ENCODE assay signal across 11 cellular contexts in genomic region chr3:157075693-157076420, GRCh38.
DNase-seq lines count a peak whose midpoint lies in the region; ATAC-seq, FAIRE-seq and TF ChIP-seq lines count a peak whose summit lies in the region.
"Had no signal": no experiment of that assay in that cellular context is flagged by ENCODE, and none has a peak within 500 bp of the region (broad histone marks: within the 10 kb centered on the region; RNA-seq: fewer than 3 reads in every experiment).

No MANE protein-coding gene starts in this region.

- H3K4me2 ChIP-seq in endothelial cell of umbilical vein (ENCODE audit: insufficient read depth, low read length) = no peak overlapping the region

- H3K27me3 ChIP-seq in endothelial cell of umbilical vein (ENCODE audit: control insufficient read depth in 2 of 2, insufficient read depth in 2 of 2, low read length in 2 of 2) = no peaks in the 10 kb centered on the region

- no peak for TF ChIP-seq CTCF in GM12865 (IDR thresholded peaks at IDR 0.05; ENCODE audit: insufficient read depth, low read depth, low read length, missing control alignments)
- no peak for TF ChIP-seq CTCF in endothelial cell of umbilical vein (IDR thresholded peaks at IDR 0.05; ENCODE audit: extremely low read depth in 1 of 2, insufficient read depth in 1 of 2, low read depth in 1 of 2, low read length in 2 of 2)

- BruUV-seq in endothelial cell of umbilical vein (replicated peaks; lab: Mats Ljungman, UMichigan) = no TSS peak

- peak; percentile 38 for DNase-seq in GM12865 (ENCODE audit: low read depth)
- DNase-seq in M059J (ENCODE audit: low read depth) = peak; percentile 68
- DNase-seq in endothelial cell of umbilical vein (ENCODE audit: low read depth, low spot score) = no peak
- DNase-seq in renal cortical epithelial cell (ENCODE audit: low read depth) = peak; percentile 25
- DNase-seq in effector CD4-positive, alpha-beta T cell = no peak
- DNase-seq: central memory CD4-positive, alpha-beta T cell; islet precursor cell; NCI-H1417 had no signal

- no peaks in the 10 kb centered on the region for H3K9me3 ChIP-seq in endothelial cell of umbilical vein (replicated peaks; ENCODE audit: control insufficient read depth, insufficient read depth, low read length)

- no peaks in the 10 kb centered on the region for H4K20me1 ChIP-seq in endothelial cell of umbilical vein (replicated peaks; ENCODE audit: control insufficient read depth, extremely low read depth, insufficient read depth, low read length)

- H3K4me3 ChIP-seq in GM12865 (ENCODE audit: low read depth, low read length) (no peak overlapping the region), endothelial cell of umbilical vein (replicated peaks in 1 of 3; ENCODE audit: insufficient read depth in 1 of 3, low read depth in 1 of 3, low read length in 3 of 3) (no peak overlapping the region)

- CTCF ChIA-PET in endothelial cell of umbilical vein (lab: Charles Lee) = interaction anchor here (1.1 to 2.2 kb wide), 2 partner anchors 12 to 1032 kb away, joined by 3 to 10 read pairs; no protein-coding TSS in a partner anchor

- POLR2A ChIA-PET in endothelial cell of umbilical vein (lab: Charles Lee) = no interaction called here

- no peaks in the 10 kb centered on the region for H3K36me3 ChIP-seq in endothelial cell of umbilical vein (ENCODE audit: control insufficient read depth in 2 of 2, extremely low read depth in 1 of 2, insufficient read depth in 2 of 2, low read length in 2 of 2)

- no peaks in the 10 kb centered on the region for H3K79me2 ChIP-seq in endothelial cell of umbilical vein (ENCODE audit: control insufficient read depth, insufficient read depth, low read length)

- FAIRE-seq in endothelial cell of umbilical vein (lab: Jason Lieb, UNC) = no peak

- H2AFZ ChIP-seq in endothelial cell of umbilical vein (ENCODE audit: low read depth, low read length) = peak overlapping the region; percentile 32

- H3K9me1 ChIP-seq in endothelial cell of umbilical vein (replicated peaks; ENCODE audit: control insufficient read depth, extremely low read depth, insufficient read depth, low read length) = no peaks in the 10 kb centered on the region

- H3K27ac ChIP-seq in endothelial cell of umbilical vein (ENCODE audit: insufficient read depth, low read depth, low read length) = no peak overlapping the region

- H3K9ac ChIP-seq in endothelial cell of umbilical vein (replicated peaks; ENCODE audit: extremely low read depth, insufficient read depth, low read length) = no peak overlapping the region

- intact Hi-C loops in endothelial cell of umbilical vein (cut with micrococcal nuclease) = no loop called here

- TF ChIP-seq POLR2A in endothelial cell of umbilical vein (IDR thresholded peaks at IDR 0.05; ENCODE audit: low read depth, low read length) = no peak

- no peaks in the 10 kb centered on the region for H3K4me1 ChIP-seq in endothelial cell of umbilical vein (ENCODE audit: control insufficient read depth, extremely low read depth, insufficient read depth, low read length)

- ATAC-seq in GM21529 (IDR thresholded peaks at IDR 0.05; ENCODE audit: unreplicated experiment) (no peak), GM21717 (IDR thresholded peaks at IDR 0.05; ENCODE audit: unreplicated experiment) (no peak), HG03095 (IDR thresholded peaks at IDR 0.05; ENCODE audit: unreplicated experiment) (no peak)

- dilution Hi-C loops in endothelial cell of umbilical vein (cut with MboI; ENCODE audit: extremely low pct_ligation_motif_present, low sequenced_read_pairs) = no loop called here

TF ChIP-seq in endothelial cell of umbilical vein, 7 proteins besides CTCF, POLR2A, EP300 and RAD21:
- TF ChIP-seq GATA2 (IDR thresholded peaks at IDR 0.05; ENCODE audit: insufficient read depth, insufficient read length, low read depth, low read length) = no peak

Comparison
In these comparisons a context has a peak if more than half of its experiments do, and no peak if none do; other contexts are left out.
1. DNase-seq: peak in GM12865 (single experiment), M059J (single experiment) and renal cortical epithelial cell (single experiment); none in endothelial cell of umbilical vein (single experiment) and effector CD4-positive, alpha-beta T cell (single experiment).